Comparison of ENCODE assay signal across 8 cellular contexts in the genomic region with DNA sequence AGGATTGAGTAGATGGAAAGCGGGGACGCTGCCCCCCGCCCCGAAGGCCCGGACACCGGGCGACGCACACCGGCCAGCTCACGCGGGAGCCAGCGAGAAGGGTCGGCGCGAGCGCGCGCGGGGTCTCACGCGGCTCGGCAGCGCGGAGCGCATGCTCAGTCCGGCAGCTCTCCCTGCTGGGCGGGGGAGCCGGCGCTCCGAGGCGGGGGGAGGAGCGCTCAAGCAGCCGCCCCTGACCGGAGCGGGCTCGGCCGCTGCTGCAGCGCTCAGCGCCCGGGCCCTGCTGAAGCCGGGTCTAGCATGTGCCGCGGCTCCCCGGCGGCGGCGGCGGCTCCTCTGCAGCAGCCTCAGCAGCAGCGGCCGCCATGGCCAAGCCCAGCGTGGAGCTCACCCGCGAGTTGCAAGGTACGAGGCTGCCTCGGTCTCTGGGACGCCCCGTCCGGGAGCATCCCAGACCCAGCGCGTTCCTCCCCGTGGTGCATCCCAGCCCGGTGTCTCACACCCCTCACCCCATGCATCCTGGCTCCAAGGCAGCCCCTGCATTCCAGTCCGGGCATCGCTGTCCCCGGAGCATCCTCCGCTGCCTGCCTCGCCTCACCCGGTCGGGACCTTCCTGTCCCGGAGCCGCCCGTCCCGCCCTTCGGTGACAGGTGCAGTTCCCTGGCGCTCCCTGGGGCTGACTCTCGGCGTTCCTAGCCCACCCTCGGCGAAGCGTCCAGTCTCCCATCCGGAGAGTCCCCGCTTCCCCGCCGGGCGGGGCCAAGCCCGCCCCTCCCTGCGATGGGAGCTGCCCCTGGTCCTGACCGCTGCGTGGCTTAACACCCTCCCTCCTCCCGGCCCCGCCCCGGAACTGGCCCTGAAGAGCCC. TPM values are rescaled to one million over a fixed set of nuclear protein-coding genes. Genes with fewer than 3 reads are reported as not detected.
A peak's percentile ranks its signal among the peaks of the same experiment; 100 is the strongest.
DNase-seq lines count a peak whose midpoint lies in the region; ATAC-seq and TF ChIP-seq lines count a peak whose summit lies in the region.

Gene CARMIL3 (plus strand): TSS at position 221 of the 867 bp plus-strand sequence. CDS start 145 bp downstream, at position 366.

- no TSS peak for BruUV-seq in Caco-2 (replicated peaks; lab: Mats Ljungman, UMichigan)
- no TSS peak for BruUV-seq in Panc1 (replicated peaks; lab: Mats Ljungman, UMichigan)

- no peaks in the 10 kb centered on the region for H3K9me3 ChIP-seq in Caco-2
- no peaks in the 10 kb centered on the region for H3K9me3 ChIP-seq in Panc1 (ENCODE audit: control insufficient read depth, insufficient read depth, low read depth, low read length)

- CTCF ChIA-PET in Caco-2 (lab: Charles Lee): interaction anchor here (0.6 to 1.5 kb wide), 6 partner anchors 9 to 57 kb away, joined by 3 to 9 read pairs (median 4); no protein-coding TSS in a partner anchor
- CTCF ChIA-PET in Panc1 (lab: Charles Lee): interaction anchor here (0.8 kb wide), 1 partner anchor 57 kb away, joined by 5 read pairs; no protein-coding TSS in a partner anchor

- no peaks in the 10 kb centered on the region for H3K9me3 Mint-ChIP-seq in Caco-2 (ENCODE audit: unreplicated experiment)
- H3K9me3 Mint-ChIP-seq in nephron: no peaks in the 10 kb centered on the region

- peak; percentile 73 for ATAC-seq in GM19452 (IDR thresholded peaks at IDR 0.05; ENCODE audit: unreplicated experiment)
- peak; percentile 86 for ATAC-seq in Panc1

- TF ChIP-seq CTCF in Caco-2 (IDR thresholded peaks at IDR 0.05; ENCODE audit: insufficient read depth in 1 of 2, low read depth in 1 of 2, low read length in 1 of 2, severe bottlenecking in 1 of 2, unreplicated experiment in 1 of 2): no peak
- no peak for TF ChIP-seq CTCF in Panc1 (IDR thresholded peaks at IDR 0.05)
- TF ChIP-seq CTCF in nephron (IDR thresholded peaks at IDR 0.05; ENCODE audit: unreplicated experiment in 3 of 3): no peak

- H3K27me3 Mint-ChIP-seq in Caco-2 (ENCODE audit: insufficient read depth, unreplicated experiment) (peaks cover 11% of the 10 kb centered on the region), nephron (ENCODE audit: low read depth) (peaks cover 41% of the 10 kb centered on the region)

- H3K4me1 Mint-ChIP-seq in Caco-2 (ENCODE audit: low read depth, unreplicated experiment) (no peaks in the 10 kb centered on the region), nephron (peaks cover 10% of the 10 kb centered on the region)

- POLR2A ChIA-PET in Caco-2 (lab: Charles Lee): interaction anchor here (0.7 to 1.3 kb wide), 5 partner anchors 30 to 89 kb away, joined by 3 to 5 read pairs (median 5); partner anchors contain the start of genes DCAF11, EMC9, NRL and PCK2
- POLR2A ChIA-PET in Panc1 (lab: Charles Lee): interaction anchor here (0.7 kb wide), 1 partner anchor 21 kb away, joined by 3 read pairs; no protein-coding TSS in a partner anchor

- H3K4me1 ChIP-seq in Caco-2 (peaks cover 5% of the 10 kb centered on the region; the same call in 1 of the 2 replicates), Panc1 (ENCODE audit: control insufficient read depth, insufficient read depth, low read length) (no peaks in the 10 kb centered on the region)

- H3K4me3 ChIP-seq in Caco-2 (ENCODE audit: low read depth, low read length) (peak within 1 kb of the TSS; percentile 65), Panc1 (ENCODE audit: low read depth in 2 of 2, low read length in 2 of 2) (peak within 1 kb of the TSS; percentile 51 to 64)

- H3K4me3 Mint-ChIP-seq in Caco-2 (ENCODE audit: unreplicated experiment) (peak within 1 kb of the TSS; percentile 74), nephron (peak within 1 kb of the TSS; percentile 84 to 92 (median 88))

- in situ Hi-C loops in Panc1 (cut with HindIII; ENCODE audit: low pct_unique_long_range_greater_than_20kb, low sequenced_read_pairs): no loop called here

- H3K36me3 ChIP-seq in Caco-2 (ENCODE audit: control insufficient read depth, insufficient read depth, low read length) (no peaks in the 10 kb centered on the region), Panc1 (ENCODE audit: control insufficient read depth, insufficient read depth, low read length) (no peaks in the 10 kb centered on the region)

- intact Hi-C loops in Caco-2 (cut with micrococcal nuclease; ENCODE audit: unreplicated experiment) (loop anchor here (1.0 kb wide), 1 partner anchor 29 kb away; no protein-coding TSS in a partner anchor), Panc1 (cut with micrococcal nuclease; ENCODE audit: unreplicated experiment) (no loop called here)

- H3K27me3 ChIP-seq in Caco-2 (replicated peaks; ENCODE audit: control insufficient read depth, insufficient read depth, low read length) (no peaks in the 10 kb centered on the region), Panc1 (ENCODE audit: control insufficient read depth, insufficient read depth, low read length) (no peaks in the 10 kb centered on the region; the same call in 1 of the 2 replicates)

- H3K27ac ChIP-seq in Panc1 (ENCODE audit: low read length) (peak within 1 kb of the TSS; percentile 21; the same call in 1 of the 2 replicates), temporal lobe (ENCODE audit: low read depth, low read length) (no peak within 1 kb of the TSS)

- DNase-seq in Caco-2 (peak; percentile 59 to 73), HT-29 (ENCODE audit: low spot score) (peak; percentile 28), Panc1 (ENCODE audit: low read depth, low spot score) (no peak), fibroblast of the conjunctiva (ENCODE audit: low read depth) (peak; percentile 4)
- peak; percentile 43 for DNase-seq in activated effector memory CD4-positive, alpha-beta T cell treated with Interleukin-2 at 50 U/mL for 16 hours

- no peak within 1 kb of the TSS for H3K27ac Mint-ChIP-seq in Caco-2 (ENCODE audit: unreplicated experiment)
- peak within 1 kb of the TSS; percentile 39 to 87 (median 60) for H3K27ac Mint-ChIP-seq in nephron

- no peaks in the 10 kb centered on the region for H3K36me3 Mint-ChIP-seq in Caco-2 (ENCODE audit: insufficient read depth, unreplicated experiment)
- H3K36me3 Mint-ChIP-seq in nephron (ENCODE audit: low read depth): no peaks in the 10 kb centered on the region

RNA-seq across cellular contexts. Expression of gene CARMIL3, which starts in this region (rescaled TPM):
- total RNA-seq in Caco-2 (2022) (0.88 and 1.00 TPM in 2 replicates), Panc1 (2021; ENCODE audit: unreplicated experiment) (0.15 TPM), temporal lobe (20.4 TPM)
- total RNA-seq in HT-29 (2014; rRNA removed; shearing (Covaris generic)): 1.1 TPM in 2 replicates
- polyA plus RNA-seq in Panc1 (2012; ENCODE audit: insufficient read length): 0.29 TPM

Comparison
In these comparisons a context has a peak if more than half of its experiments do, and no peak if none do; other contexts are left out.
1. RNA of gene CARMIL3 (total RNA-seq): 20.4 TPM in temporal lobe (single experiment); 1.1 TPM in HT-29, 0.88 to 1.00 TPM in Caco-2 and 0.15 TPM in Panc1 (single experiment); every median in the first group is over 10 times any median in the second.
2. Peak in DNase-seq and H3K4me3 ChIP-seq in Caco-2; RNA of the gene not detected or under 1 TPM.
3. Peak in ATAC-seq, H3K4me3 ChIP-seq and H3K27ac ChIP-seq in Panc1; RNA of the gene not detected or under 1 TPM.